ENCODE assay signal across 17 cellular contexts in genomic region chr9:138071292-138071691, GRCh38.
"Had no signal": no experiment of that assay in that cellular context is flagged by ENCODE, and none has a peak within 500 bp of the region (broad histone marks: within the 10 kb centered on the region; RNA-seq: fewer than 3 reads in every experiment).

No MANE protein-coding gene starts in this region.

- H3K36me3 ChIP-seq: brain microvascular endothelial cell, colonic mucosa, gastrocnemius medialis, left lung, right lobe of liver, thyroid gland had no signal

- H3K4me1 ChIP-seq: colonic mucosa, gastrocnemius medialis, left lung, psoas muscle, right lobe of liver, thyroid gland had no signal

- DNase-seq: activated CD4-positive, alpha-beta T cell treated with anti-CD3 and anti-CD28 coated beads, Interleukin-2, amount 10 ng/mL, durations not matched to agents 24 days and 14 days; activated CD4-positive, CD25-positive, alpha-beta regulatory T cell; activated CD8-positive, alpha-beta memory T cell treated with anti-CD3 and anti-CD28 coated beads, Interleukin-2, amount 50 U/mL, for 4 hours; activated naive CD4-positive, alpha-beta T cell treated with anti-CD3 and anti-CD28 coated beads, Interleukin-2, amount 50 U/mL, for 16 hours; activated T-cell treated with anti-CD3 and anti-CD28 coated beads, Interleukin-2, amount 50 U/mL, for 4 hours; brain microvascular endothelial cell; colonic mucosa; gastrocnemius medialis; naive B cell; psoas muscle; stimulated activated naive B cell treated with anti-CD40 and anti-IgM and Interleukin-4, amounts not matched to agents 10 μg/mL and 1 μg/mL and 100 μg/mL, for 72 hours; thyroid gland had no signal

- ATAC-seq: activated T-cell treated with anti-CD3 and anti-CD28 coated beads, Interleukin-2, amount 50 U/mL, for 4 hours; gastrocnemius medialis; left lung; psoas muscle; right lobe of liver; stimulated activated naive B cell treated with anti-CD40 and anti-IgM and Interleukin-4, amounts not matched to agents 10 μg/mL and 1 μg/mL and 100 μg/mL, for 72 hours had no signal

- H3K27ac ChIP-seq: brain microvascular endothelial cell, colonic mucosa, gastrocnemius medialis, left lung, psoas muscle, right lobe of liver, thyroid gland had no signal

- H3K4me3 ChIP-seq: colonic mucosa, gastrocnemius medialis, left lung, psoas muscle, right lobe of liver, thyroid gland had no signal

- H3K4me3 Mint-ChIP-seq: activated CD4-positive, alpha-beta T cell treated with anti-CD3 and anti-CD28 coated beads, Interleukin-2, amount 10 ng/mL, durations not matched to agents 24 days and 14 days; activated T-cell treated with anti-CD3 and anti-CD28 coated beads, Interleukin-2, amount 50 U/mL, for 4 hours; central memory CD8-positive, alpha-beta T cell; neural crest cell; stimulated activated naive B cell treated with anti-CD40 and anti-IgM and Interleukin-4, amounts not matched to agents 10 μg/mL and 1 μg/mL and 100 μg/mL, for 72 hours; T-helper 2 cell treated with Interferon-gamma antibody and Interleukin-4, amounts not matched to agents 5 μg/mL and 100 μg/mL, for 36 hours had no signal

- H3K27me3 ChIP-seq: brain microvascular endothelial cell, colonic mucosa, right lobe of liver, thyroid gland had no signal

- H3K9me3 ChIP-seq: colonic mucosa, gastrocnemius medialis, left lung, psoas muscle, right lobe of liver, thyroid gland had no signal

- H3K27me3 Mint-ChIP-seq: activated CD4-positive, alpha-beta T cell treated with anti-CD3 and anti-CD28 coated beads, Interleukin-2, amount 10 ng/mL, durations not matched to agents 24 days and 14 days had no signal

- H3K36me3 Mint-ChIP-seq: naive B cell; stimulated activated naive B cell treated with anti-CD40 and anti-IgM and Interleukin-4, amounts not matched to agents 10 μg/mL and 1 μg/mL and 100 μg/mL, for 72 hours had no signal

- H3K27ac Mint-ChIP-seq: activated CD4-positive, alpha-beta T cell treated with anti-CD3 and anti-CD28 coated beads, Interleukin-2, amount 10 ng/mL, durations not matched to agents 24 days and 14 days; naive B cell; stimulated activated naive B cell treated with anti-CD40 and anti-IgM and Interleukin-4, amounts not matched to agents 10 μg/mL and 1 μg/mL and 100 μg/mL, for 72 hours; T-helper 2 cell treated with Interferon-gamma antibody and Interleukin-4, amounts not matched to agents 5 μg/mL and 100 μg/mL, for 36 hours had no signal

- H3K4me1 Mint-ChIP-seq: activated CD4-positive, alpha-beta T cell treated with anti-CD3 and anti-CD28 coated beads, Interleukin-2, amount 10 ng/mL, durations not matched to agents 24 days and 14 days; central memory CD8-positive, alpha-beta T cell; naive B cell; neural crest cell had no signal

- H3K9me3 Mint-ChIP-seq: activated CD4-positive, alpha-beta T cell treated with anti-CD3 and anti-CD28 coated beads, Interleukin-2, amount 10 ng/mL, durations not matched to agents 24 days and 14 days; activated T-cell treated with anti-CD3 and anti-CD28 coated beads, Interleukin-2, amount 50 U/mL, for 4 hours; central memory CD8-positive, alpha-beta T cell; naive B cell; neural crest cell; stimulated activated naive B cell treated with anti-CD40 and anti-IgM and Interleukin-4, amounts not matched to agents 10 μg/mL and 1 μg/mL and 100 μg/mL, for 72 hours; T-helper 2 cell treated with Interferon-gamma antibody and Interleukin-4, amounts not matched to agents 5 μg/mL and 100 μg/mL, for 36 hours had no signal
